8 cellular contexts compared by ENCODE assay signal in genomic region chr5:69217154-69217731, GRCh38. TPM values are rescaled to one million over a fixed set of nuclear protein-coding genes. Genes with fewer than 3 reads are reported as not detected.
A peak's percentile ranks its signal among the peaks of the same experiment; 100 is the strongest.
DNase-seq lines count a peak whose midpoint lies in the region; ATAC-seq and TF ChIP-seq lines count a peak whose summit lies in the region.

No MANE protein-coding gene starts in this region.

- DNase-seq in D341Med (ENCODE audit: low spot score): peak; percentile 98
- peak; percentile 81 for DNase-seq in KG1 (lab: John Stamatoyannopoulos, UW)
- peak; percentile 85 for DNase-seq in activated T-helper 1 cell treated with Interleukin-2 at 50 U/mL for 16 hours (ENCODE audit: low read depth)
- DNase-seq in hepatocyte (ENCODE audit: low spot score): no peak
- DNase-seq in stimulated activated CD4-positive, alpha-beta T cell treated with anti-CD3 and anti-CD28 coated beads, Interleukin-1b, Interleukin-23, amount 100 ng/mL, for 1 hour (ENCODE audit: low read depth in 2 of 2): peak; percentile 89

- H2AFZ ChIP-seq in hepatocyte: peak overlapping the region; percentile 24

- WGBS in hepatocyte (ENCODE audit: low lambda C conversion rate, missing lambda C conversion rate): 41% methylated on average over 11 of the region's 15 CpGs

- peak overlapping the region; percentile 94 for H3K27ac ChIP-seq in hepatocyte

- ATAC-seq in GM19023 (IDR thresholded peaks at IDR 0.05; ENCODE audit: unreplicated experiment) (no peak), GM19467 (IDR thresholded peaks at IDR 0.05; ENCODE audit: unreplicated experiment) (no peak), HG02870 (IDR thresholded peaks at IDR 0.05; ENCODE audit: unreplicated experiment) (no peak)

- H3K27me3 ChIP-seq in hepatocyte: no peaks in the 10 kb centered on the region

- H3K9me3 ChIP-seq in hepatocyte (ENCODE audit: low read depth): no peaks in the 10 kb centered on the region

- no peak for TF ChIP-seq CTCF in hepatocyte (IDR thresholded peaks at IDR 0.05; ENCODE audit: poor library complexity)

- H3K9me2 ChIP-seq in hepatocyte (replicated peaks; ENCODE audit: insufficient read depth): no peaks in the 10 kb centered on the region

- no peaks in the 10 kb centered on the region for H4K20me1 ChIP-seq in hepatocyte (ENCODE audit: insufficient read depth, poor library complexity, severe bottlenecking)

- peaks cover 30% of the 10 kb centered on the region for H3K79me2 ChIP-seq in hepatocyte

- H3K4me2 ChIP-seq in hepatocyte: peak overlapping the region; percentile 70

- peaks cover 9% of the 10 kb centered on the region for H3K4me1 ChIP-seq in hepatocyte (ENCODE audit: insufficient read depth)

- H3K4me3 ChIP-seq in hepatocyte: peak overlapping the region; percentile 76

- H3K36me3 ChIP-seq in hepatocyte (replicated peaks; ENCODE audit: insufficient read depth, low read depth): no peaks in the 10 kb centered on the region

RNA-seq across cellular contexts. Expression of gene CDK7, which starts 17.4 kb away (rescaled TPM):
- total RNA-seq in hepatocyte: 36.4 and 50.9 TPM in 2 replicates
- polyA plus RNA-seq in hepatocyte: 40.4 and 41.1 TPM in 2 replicates

RNA-seq across cellular contexts. Expression of gene CENPH, which starts 27.9 kb away (rescaled TPM):
- 6.9 and 10.8 TPM in 2 replicates for total RNA-seq in hepatocyte
- polyA plus RNA-seq in hepatocyte: 3.7 and 3.8 TPM in 2 replicates

RNA-seq across cellular contexts. Expression of gene CCNB1, which starts 50.3 kb away (rescaled TPM):
- total RNA-seq in hepatocyte: 35.4 and 39.2 TPM in 2 replicates
- polyA plus RNA-seq in hepatocyte: 33.5 and 34.3 TPM in 2 replicates
